ENCODE assay signal across 26 cellular contexts in the genomic region with DNA sequence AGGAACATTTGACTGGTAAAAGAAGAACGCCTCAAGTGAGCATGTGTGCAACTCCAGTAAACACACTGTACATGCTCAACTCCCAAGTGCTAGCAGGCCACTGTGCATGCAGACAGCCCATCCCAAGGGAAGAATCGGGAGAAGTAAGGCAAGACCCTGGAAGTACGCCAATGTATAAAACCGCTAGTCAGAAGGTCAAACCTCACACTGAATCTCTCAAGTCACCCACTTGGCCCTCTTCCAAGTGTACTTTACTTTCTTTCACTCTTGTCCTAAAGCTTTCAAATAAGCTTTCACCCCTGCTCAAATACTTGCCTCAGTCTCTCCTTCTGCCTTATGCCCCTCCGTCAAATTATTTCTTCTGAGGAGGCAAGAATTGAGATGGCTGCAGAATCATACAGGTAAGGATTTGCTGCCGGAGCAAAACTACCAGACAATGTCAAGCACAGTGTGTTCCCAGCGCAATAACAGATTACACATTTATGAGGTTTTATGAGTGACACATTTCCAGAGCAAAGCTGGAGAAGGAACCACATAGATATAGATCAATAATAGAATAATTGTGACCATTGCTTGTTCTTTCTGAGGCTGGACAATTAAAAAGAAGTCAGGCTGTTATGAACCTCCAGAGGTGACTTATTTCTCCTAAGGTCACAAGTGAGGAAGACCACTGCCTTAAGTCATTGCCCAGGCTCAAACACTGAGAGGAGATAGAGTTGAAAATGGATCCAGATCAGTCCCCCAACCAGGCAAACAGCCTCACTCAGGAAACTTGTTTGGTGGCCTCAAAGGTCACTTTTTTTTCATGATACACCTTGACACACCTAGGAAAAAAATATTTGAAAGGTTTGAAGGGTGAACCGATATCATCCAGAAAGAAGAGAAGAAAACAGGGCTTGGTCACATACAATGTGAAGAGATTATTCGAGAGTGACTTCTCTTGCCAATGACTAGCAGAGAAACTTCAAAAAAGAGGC. TPM values are rescaled to one million over a fixed set of nuclear protein-coding genes. Genes with fewer than 3 reads are reported as not detected.
DNase-seq lines count a peak whose midpoint lies in the region; ATAC-seq, FAIRE-seq and TF ChIP-seq lines count a peak whose summit lies in the region.
"Had no signal": no experiment of that assay in that cellular context is flagged by ENCODE, and none has a peak within 500 bp of the region (broad histone marks: within the 10 kb centered on the region; RNA-seq: fewer than 3 reads in every experiment).

No MANE protein-coding gene starts in this region.

- H3K27ac ChIP-seq in mammary epithelial cell (ENCODE audit: insufficient read depth, low read depth, low read length) (no peak overlapping the region), keratinocyte (ENCODE audit: control insufficient read depth, insufficient read depth, low read length) (no peak overlapping the region), transverse colon (peak overlapping the region; percentile 47 to 75 (median 68)), right lobe of liver (no peak overlapping the region)
- H3K27ac ChIP-seq: upper lobe of left lung had no signal

- in situ Hi-C loops in mammary epithelial cell (cut with MboI; ENCODE audit: low sequenced_read_pairs in 2 of 2), result no loop called here
- in situ Hi-C loops in transverse colon (cut with MboI; ENCODE audit: low pct_ligation_motif_present in 1 of 4, low pct_unique_long_range_greater_than_20kb in 1 of 4, low sequenced_read_pairs in 3 of 4), result no loop called here

- H3K9ac ChIP-seq in mammary epithelial cell (ENCODE audit: insufficient read depth, low read length) (no peak overlapping the region), keratinocyte (ENCODE audit: control insufficient read depth, extremely low read depth, insufficient read depth, low read length) (no peak overlapping the region)

- H3K27me3 ChIP-seq in mammary epithelial cell (ENCODE audit: insufficient read depth, low read length) (no peaks in the 10 kb centered on the region), keratinocyte (ENCODE audit: control insufficient read depth, extremely low read depth, insufficient read depth, low read length) (no peaks in the 10 kb centered on the region), transverse colon (no peaks in the 10 kb centered on the region), right lobe of liver (no peaks in the 10 kb centered on the region)
- H3K27me3 ChIP-seq: upper lobe of left lung had no signal

- H3K27me3 Mint-ChIP-seq in MCF 10A (ENCODE audit: insufficient read depth, unreplicated experiment), result no peaks in the 10 kb centered on the region
- H3K27me3 Mint-ChIP-seq: activated CD8-positive, alpha-beta memory T cell treated with anti-CD3 and anti-CD28 coated beads, Interleukin-2, amount 10 ng/mL, durations not matched to agents 7 days and 5 days; activated naive CD4-positive, alpha-beta T cell treated with anti-CD3 and anti-CD28 coated beads, Interleukin-2, amount 10 ng/mL, durations not matched to agents 7 days and 5 days had no signal

- WGBS in mammary epithelial cell (ENCODE audit: low coverage, missing lambda C conversion rate), result 99% methylated on average over 8 of the region's 9 CpGs
- 42 to 61% methylated on average over 8 to 9 of the region's 9 CpGs for WGBS in transverse colon (ENCODE audit: low coverage in 1 of 2), 2 donors
- 62% methylated on average over 7 of the region's 9 CpGs for WGBS in right lobe of liver (ENCODE audit: insufficient coverage, low coverage, low lambda C conversion rate, missing lambda C conversion rate)

- no TSS peak for BruUV-seq in MCF 10A (replicated peaks; lab: Mats Ljungman, UMichigan)
- BruUV-seq in mammary epithelial cell (replicated peaks; lab: Mats Ljungman, UMichigan), result no TSS peak

- FAIRE-seq in keratinocyte (lab: Jason Lieb, UNC), result peak; percentile 23
- FAIRE-seq: frontal cortex, GM12891, GM19239, kidney had no signal

- H3K36me3 ChIP-seq in mammary epithelial cell (ENCODE audit: insufficient read depth, low read length) (no peaks in the 10 kb centered on the region), keratinocyte (ENCODE audit: control insufficient read depth in 2 of 2, extremely low read depth in 1 of 2, insufficient read depth in 2 of 2, low read length in 2 of 2) (no peaks in the 10 kb centered on the region), transverse colon (no peaks in the 10 kb centered on the region), right lobe of liver (no peaks in the 10 kb centered on the region)
- H3K36me3 ChIP-seq: upper lobe of left lung had no signal

- H3K27ac Mint-ChIP-seq in MCF 10A (ENCODE audit: low read depth, unreplicated experiment), result peak overlapping the region; percentile 12
- H3K27ac Mint-ChIP-seq: activated CD8-positive, alpha-beta memory T cell treated with anti-CD3 and anti-CD28 coated beads, Interleukin-2, amount 10 ng/mL, durations not matched to agents 7 days and 5 days; activated naive CD4-positive, alpha-beta T cell treated with anti-CD3 and anti-CD28 coated beads, Interleukin-2, amount 10 ng/mL, durations not matched to agents 7 days and 5 days; naive B cell had no signal

- CTCF ChIA-PET in MCF 10A (lab: Yijun Ruan, JAX) (interaction anchor here (0.6 to 1.9 kb wide), 4 partner anchors 10 to 379 kb away, joined by 3 to 10 read pairs (median 4); partner anchors contain the start of gene CXCL1), mammary epithelial cell (lab: Charles Lee; ENCODE audit: low non-redundant PET) (no interaction called here)

- H4K20me1 ChIP-seq in mammary epithelial cell (ENCODE audit: insufficient read depth, low read length), result no peaks in the 10 kb centered on the region
- no peaks in the 10 kb centered on the region for H4K20me1 ChIP-seq in keratinocyte (ENCODE audit: control insufficient read depth, extremely low read depth, insufficient read depth, low read length)

- TF ChIP-seq EP300 in transverse colon (IDR thresholded peaks at IDR 0.05; ENCODE audit: low read depth), result no peak

- H2AFZ ChIP-seq in mammary epithelial cell (ENCODE audit: low read depth, low read length) (no peak overlapping the region), keratinocyte (ENCODE audit: control insufficient read depth, low read length) (no peak overlapping the region)

- no peaks in the 10 kb centered on the region for H3K9me1 ChIP-seq in keratinocyte (ENCODE audit: control insufficient read depth, extremely low read depth, insufficient read depth, low read length)

- intact Hi-C loops in MCF 10A (cut with micrococcal nuclease) (no loop called here), mammary epithelial cell (cut with micrococcal nuclease) (no loop called here), transverse colon (cut with DNase I; ENCODE audit: low total_unique reads) (no loop called here), right lobe of liver (cut with DNase I) (no loop called here)

- DNase-seq in MCF 10A (ENCODE audit: unreplicated experiment) (peak; percentile 87), mammary epithelial cell (no peak), cardiac fibroblast (ENCODE audit: low read depth in 2 of 2) (peak; percentile 74 to 85), keratinocyte (ENCODE audit: low read depth, low spot score) (no peak), transverse colon (peak; percentile 18), KG1 (lab: John Stamatoyannopoulos, UW) (no peak), right lobe of liver (no peak)
- DNase-seq in NK-92 treated with Interleukin-12 subunit alpha and Interleukin-12 subunit beta, amount 100 ng/mL, for 24 hours (lab: John Stamatoyannopoulos, UW), result no peak
- DNase-seq: 8988T; activated CD4-positive, alpha-beta T cell treated with anti-CD3 and anti-CD28 coated beads for 48 hours; activated CD8-positive, alpha-beta memory T cell treated with anti-CD3 and anti-CD28 coated beads, Interleukin-2, amount 10 ng/mL, durations not matched to agents 7 days and 5 days; activated naive CD4-positive, alpha-beta T cell treated with anti-CD3 and anti-CD28 coated beads, Interleukin-2, amount 10 ng/mL, durations not matched to agents 7 days and 5 days; caudate nucleus; kidney; naive B cell; NCI-H146; NCI-H774; occipital lobe; right cardiac atrium; upper lobe of left lung had no signal

- POLR2A ChIA-PET in MCF 10A (lab: Yijun Ruan, JAX), result interaction anchor here (0.6 to 1.8 kb wide), 5 partner anchors 20 to 203 kb away, joined by 3 to 7 read pairs (median 3); partner anchors contain the start of gene CXCL2

- no peak for TF ChIP-seq POLR2A in transverse colon (IDR thresholded peaks at IDR 0.05)
- no peak for TF ChIP-seq POLR2A in right lobe of liver (IDR thresholded peaks at IDR 0.05)

- peaks cover 2% of the 10 kb centered on the region for H3K4me1 ChIP-seq in mammary epithelial cell (ENCODE audit: insufficient read depth, low read length)
- H3K4me1 ChIP-seq in keratinocyte (ENCODE audit: control insufficient read depth, extremely low read depth, insufficient read depth, low read length), result no peaks in the 10 kb centered on the region
- H3K4me1 ChIP-seq in transverse colon, result peaks cover 0 to 20% (median 15%) of the 10 kb centered on the region in 4 donors
- no peaks in the 10 kb centered on the region for H3K4me1 ChIP-seq in right lobe of liver

- dilution Hi-C loops in mammary epithelial cell (cut with HindIII; ENCODE audit: low sequenced_read_pairs) (no loop called here), keratinocyte (cut with MboI; ENCODE audit: extremely low pct_ligation_motif_present, low sequenced_read_pairs) (no loop called here)

- no peak overlapping the region for H3K4me2 ChIP-seq in mammary epithelial cell (ENCODE audit: insufficient read depth, low read depth, low read length)
- H3K4me2 ChIP-seq in keratinocyte (ENCODE audit: control insufficient read depth, extremely low read depth, insufficient read depth, low read depth, low read length), result no peak overlapping the region

- H3K36me3 Mint-ChIP-seq in MCF 10A (ENCODE audit: insufficient read depth, unreplicated experiment), result no peaks in the 10 kb centered on the region
- H3K36me3 Mint-ChIP-seq: activated CD8-positive, alpha-beta memory T cell treated with anti-CD3 and anti-CD28 coated beads, Interleukin-2, amount 10 ng/mL, durations not matched to agents 7 days and 5 days; activated naive CD4-positive, alpha-beta T cell treated with anti-CD3 and anti-CD28 coated beads, Interleukin-2, amount 10 ng/mL, durations not matched to agents 7 days and 5 days; naive B cell had no signal

- TF ChIP-seq CTCF in MCF 10A (IDR thresholded peaks at IDR 0.05; ENCODE audit: unreplicated experiment), result no peak
- TF ChIP-seq CTCF in mammary epithelial cell (conservative IDR thresholded peaks at IDR 0.05 in 1 of 2, IDR thresholded peaks at IDR 0.05 in 1 of 2; ENCODE audit: extremely low read depth in 1 of 2, insufficient read depth in 1 of 2, low read depth in 1 of 2, low read length in 2 of 2), result no peak
- TF ChIP-seq CTCF in cardiac fibroblast (IDR thresholded peaks at IDR 0.05; ENCODE audit: low read depth, low read length), result no peak
- no peak for TF ChIP-seq CTCF in keratinocyte (optimal IDR thresholded peaks at IDR 0.05 in 1 of 3, IDR thresholded peaks at IDR 0.05 in 1 of 3, conservative IDR thresholded peaks at IDR 0.05 in 1 of 3; ENCODE audit: extremely low read depth in 1 of 3, insufficient read depth in 2 of 3, low read length in 3 of 3)
- no peak for TF ChIP-seq CTCF in transverse colon (IDR thresholded peaks at IDR 0.05)
- no peak for TF ChIP-seq CTCF in right lobe of liver (IDR thresholded peaks at IDR 0.05)

- H3K9me3 ChIP-seq in mammary epithelial cell (replicated peaks; ENCODE audit: insufficient read depth, low read length), result no peaks in the 10 kb centered on the region
- no peaks in the 10 kb centered on the region for H3K9me3 ChIP-seq in keratinocyte (ENCODE audit: control insufficient read depth, low read depth, low read length)
- H3K9me3 ChIP-seq in transverse colon, result no peaks in the 10 kb centered on the region
- H3K9me3 ChIP-seq in right lobe of liver, result no peaks in the 10 kb centered on the region
- H3K9me3 ChIP-seq: upper lobe of left lung had no signal

- H3K79me2 ChIP-seq in mammary epithelial cell (ENCODE audit: insufficient read depth, low read length) (no peaks in the 10 kb centered on the region), keratinocyte (ENCODE audit: control insufficient read depth, insufficient read depth, low read length) (no peaks in the 10 kb centered on the region)

- peaks cover 54% of the 10 kb centered on the region for H3K4me1 Mint-ChIP-seq in MCF 10A (ENCODE audit: insufficient read depth, unreplicated experiment)
- H3K4me1 Mint-ChIP-seq: activated CD8-positive, alpha-beta memory T cell treated with anti-CD3 and anti-CD28 coated beads, Interleukin-2, amount 10 ng/mL, durations not matched to agents 7 days and 5 days; activated naive CD4-positive, alpha-beta T cell treated with anti-CD3 and anti-CD28 coated beads, Interleukin-2, amount 10 ng/mL, durations not matched to agents 7 days and 5 days; naive B cell had no signal

- ATAC-seq in right lobe of liver, result no peak
- ATAC-seq: activated CD8-positive, alpha-beta memory T cell treated with anti-CD3 and anti-CD28 coated beads, Interleukin-2, amount 10 ng/mL, durations not matched to agents 7 days and 5 days; right cardiac atrium had no signal

- H3K9me3 Mint-ChIP-seq in MCF 10A (ENCODE audit: unreplicated experiment), result no peaks in the 10 kb centered on the region
- H3K9me3 Mint-ChIP-seq: activated naive CD4-positive, alpha-beta T cell treated with anti-CD3 and anti-CD28 coated beads, Interleukin-2, amount 10 ng/mL, durations not matched to agents 7 days and 5 days had no signal

- H3K4me3 ChIP-seq in mammary epithelial cell (replicated peaks in 1 of 3; ENCODE audit: insufficient read depth in 1 of 3, low read depth in 2 of 3, low read length in 3 of 3), result no peak overlapping the region
- H3K4me3 ChIP-seq in cardiac fibroblast (replicated peaks in 1 of 2; ENCODE audit: low read depth in 2 of 2, low read length in 2 of 2), result no peak overlapping the region
- no peak overlapping the region for H3K4me3 ChIP-seq in keratinocyte (ENCODE audit: control insufficient read depth in 2 of 3, extremely low read depth in 1 of 3, insufficient read depth in 2 of 3, low read depth in 1 of 3, low read length in 3 of 3)
- peak overlapping the region in 2 of 4 donors; percentile 1 to 7 for H3K4me3 ChIP-seq in transverse colon
- H3K4me3 ChIP-seq in right lobe of liver, result no peak overlapping the region
- H3K4me3 ChIP-seq: upper lobe of left lung had no signal

- peak overlapping the region; percentile 17 for H3K4me3 Mint-ChIP-seq in MCF 10A (ENCODE audit: unreplicated experiment)
- H3K4me3 Mint-ChIP-seq: activated CD8-positive, alpha-beta memory T cell treated with anti-CD3 and anti-CD28 coated beads, Interleukin-2, amount 10 ng/mL, durations not matched to agents 7 days and 5 days; activated naive CD4-positive, alpha-beta T cell treated with anti-CD3 and anti-CD28 coated beads, Interleukin-2, amount 10 ng/mL, durations not matched to agents 7 days and 5 days; naive B cell had no signal

RNA-seq across cellular contexts. Expression of gene CXCL1, which starts 26.3 kb away (rescaled TPM):
- 35.0 and 49.3 TPM in 2 replicates for total RNA-seq in MCF 10A (2022)
- total RNA-seq in mammary epithelial cell, result 10 to 100 TPM; 11.7 to 43.3 TPM
- 25.3 TPM for polyA plus RNA-seq in mammary epithelial cell
- polyA minus RNA-seq in mammary epithelial cell, result 15.2 TPM
- polyA plus RNA-seq in keratinocyte, result 12.0 to 40.7 TPM (median 35.5 TPM) in 3 replicates
- 1.1 TPM for polyA plus RNA-seq in keratinocyte (2011; ENCODE audit: low read depth)
- polyA plus RNA-seq in keratinocyte (2011; cell fraction: cytosol; rRNA removed), result 36.6 and 37.0 TPM in 2 replicates
- 92.7 and 98.5 TPM in 2 replicates for polyA plus RNA-seq in keratinocyte (2011; cell fraction: nucleus; rRNA removed)
- 3.6 and 28.9 TPM in 2 replicates for polyA plus RNA-seq in keratinocyte (2012; ENCODE audit: low replicate concordance)
- polyA minus RNA-seq in keratinocyte, result 1.6 to 8.3 TPM (median 3.4 TPM) in 3 replicates
- polyA minus RNA-seq in keratinocyte (2011; cell fraction: cytosol; rRNA and poly(A)+ RNA removed), result 8.6 TPM
- polyA minus RNA-seq in keratinocyte (2011; cell fraction: nucleus; rRNA and poly(A)+ RNA removed), result 10.4 and 15.7 TPM in 2 replicates
- 10 to 100 TPM in 3 of 4 donors, under 1 TPM in 1; 1.00 to 36.3 (median 15.4) TPM for total RNA-seq in transverse colon
- total RNA-seq in right lobe of liver, result 10 to 100 TPM in 2 of 6 experiments, 1 to 10 TPM in 2, under 1 TPM in 2; 0.42 to 33.1 (median 4.3) TPM
- total RNA-seq: activated CD8-positive, alpha-beta memory T cell treated with anti-CD3 and anti-CD28 coated beads, Interleukin-2, amount 10 ng/mL, durations not matched to agents 7 days and 5 days; OCI-LY7; T-helper 1 cell treated with Interleukin-12 subunit alpha and Interleukin-12 subunit beta and Interleukin-4 antibody, amounts not matched to agents 30 ng/mL and 1 ng/mL, for 36 hours had no signal

RNA-seq across cellular contexts. Expression of gene PF4V1, which starts 42.4 kb away (rescaled TPM):
- total RNA-seq in MCF 10A (2022) (not detected in 2 replicates), mammary epithelial cell (not detected), transverse colon (not detected), right lobe of liver (not detected)
- polyA plus RNA-seq in mammary epithelial cell (not detected), keratinocyte (not detected in 3 replicates)
- polyA minus RNA-seq in mammary epithelial cell (not detected), keratinocyte (not detected in 3 replicates)
- not detected for polyA plus RNA-seq in keratinocyte (2011; ENCODE audit: low read depth)
- polyA plus RNA-seq in keratinocyte (2011; cell fraction: cytosol; rRNA removed), result not detected in 2 replicates
- not detected in 2 replicates for polyA plus RNA-seq in keratinocyte (2011; cell fraction: nucleus; rRNA removed)
- polyA plus RNA-seq in keratinocyte (2012; ENCODE audit: low replicate concordance), result not detected in 2 replicates
- not detected for polyA minus RNA-seq in keratinocyte (2011; cell fraction: cytosol; rRNA and poly(A)+ RNA removed)
- not detected in 2 replicates for polyA minus RNA-seq in keratinocyte (2011; cell fraction: nucleus; rRNA and poly(A)+ RNA removed)
- total RNA-seq: activated CD8-positive, alpha-beta memory T cell treated with anti-CD3 and anti-CD28 coated beads, Interleukin-2, amount 10 ng/mL, durations not matched to agents 7 days and 5 days; lung microvascular endothelial cell; OCI-LY7; right cardiac atrium; T-helper 1 cell treated with Interleukin-12 subunit alpha and Interleukin-12 subunit beta and Interleukin-4 antibody, amounts not matched to agents 30 ng/mL and 1 ng/mL, for 36 hours; upper lobe of left lung had no signal
- polyA plus RNA-seq: right cardiac atrium had no signal

RNA-seq across cellular contexts. Expression of gene CXCL6, which starts 59.0 kb away (rescaled TPM):
- total RNA-seq in MCF 10A (2022) (not detected in 2 replicates), mammary epithelial cell (under 1 TPM in 1 of 2 donors, not detected in 1; 0.17 TPM), transverse colon (not detected), right lobe of liver (10 to 100 TPM in 2 of 6 experiments, 1 to 10 TPM in 3, under 1 TPM in 1; 0.68 to 22.7 (median 5.4) TPM)
- polyA plus RNA-seq in mammary epithelial cell (0.06 TPM), keratinocyte (0.08 to 0.29 TPM in 2 of 3 replicates, not detected in the other)
- polyA minus RNA-seq in mammary epithelial cell (not detected), keratinocyte (0.23 TPM in 1 of 3 replicates, not detected in the others)
- not detected for polyA plus RNA-seq in keratinocyte (2011; ENCODE audit: low read depth)
- 0.09 and 0.19 TPM in 2 replicates for polyA plus RNA-seq in keratinocyte (2011; cell fraction: cytosol; rRNA removed)
- 0.08 and 0.37 TPM in 2 replicates for polyA plus RNA-seq in keratinocyte (2011; cell fraction: nucleus; rRNA removed)
- 0.48 TPM in 1 of 2 replicates, not detected in the other for polyA plus RNA-seq in keratinocyte (2012; ENCODE audit: low replicate concordance)
- polyA minus RNA-seq in keratinocyte (2011; cell fraction: cytosol; rRNA and poly(A)+ RNA removed), result not detected
- not detected in 2 replicates for polyA minus RNA-seq in keratinocyte (2011; cell fraction: nucleus; rRNA and poly(A)+ RNA removed)
- total RNA-seq: activated CD8-positive, alpha-beta memory T cell treated with anti-CD3 and anti-CD28 coated beads, Interleukin-2, amount 10 ng/mL, durations not matched to agents 7 days and 5 days; OCI-LY7; T-helper 1 cell treated with Interleukin-12 subunit alpha and Interleukin-12 subunit beta and Interleukin-4 antibody, amounts not matched to agents 30 ng/mL and 1 ng/mL, for 36 hours had no signal

Comparison
In these comparisons a context has a peak if more than half of its experiments do, and no peak if none do; other contexts are left out.
1. DNase-seq: peak in MCF 10A (single experiment), cardiac fibroblast (2 of 2) and transverse colon (single experiment); none in mammary epithelial cell (single experiment), keratinocyte (single experiment), KG1 (single experiment), NK-92 treated with Interleukin-12 subunit alpha and Interleukin-12 subunit beta, amount 100 ng/mL, for 24 hours (single experiment) and right lobe of liver (0 of 3).
2. H3K27ac ChIP-seq: peak in transverse colon (4 of 4); none in mammary epithelial cell (single experiment), keratinocyte (single experiment) and right lobe of liver (0 of 3).